In the genomic region with DNA sequence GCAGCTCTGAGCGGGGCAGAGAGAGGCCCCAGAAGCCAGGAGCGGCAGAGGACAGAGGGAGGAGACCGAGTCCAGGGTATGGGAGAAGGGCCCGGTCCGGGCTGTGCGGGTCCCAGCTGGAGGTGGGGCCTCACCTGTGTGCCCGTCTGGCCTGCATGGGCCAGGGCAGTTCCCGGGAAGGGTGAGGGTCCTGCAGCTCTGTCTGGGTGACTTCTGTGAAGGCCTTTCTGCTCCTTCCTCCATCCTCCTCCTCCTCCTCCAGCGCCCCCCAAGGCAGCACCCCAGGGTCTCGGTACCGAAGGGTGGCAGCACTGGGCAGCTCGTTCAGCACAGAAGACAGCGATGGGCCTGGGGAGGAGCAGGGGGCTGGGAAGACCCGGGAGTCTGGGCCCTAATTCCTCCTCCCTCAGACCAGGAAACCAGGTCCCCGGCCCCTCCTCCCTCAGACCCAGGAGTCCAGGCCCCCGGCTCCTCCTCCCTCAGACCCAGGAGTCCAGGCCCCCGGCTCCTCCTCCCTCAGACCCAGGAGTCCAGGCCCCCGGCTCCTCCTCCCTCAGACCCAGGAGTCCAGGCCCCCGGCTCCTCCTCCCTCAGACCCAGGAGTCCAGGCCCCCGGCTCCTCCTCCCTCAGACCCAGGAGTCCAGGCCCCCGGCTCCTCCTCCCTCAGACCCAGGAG, we compare ENCODE assay signal across 7 cellular contexts. TPM values are rescaled to one million over a fixed set of nuclear protein-coding genes. Genes with fewer than 3 reads are reported as not detected.
A peak's percentile ranks its signal among the peaks of the same experiment; 100 is the strongest.
DNase-seq lines count a peak whose midpoint lies in the region; ATAC-seq, FAIRE-seq and TF ChIP-seq lines count a peak whose summit lies in the region.
"Not testable (repeated sequence)": the region's sequence is repeated elsewhere in the genome, so short reads cannot be mapped to it uniquely, and the experiment has no call there.

No MANE protein-coding gene starts in this region.

- not testable (repeated sequence) for TF ChIP-seq RAD21 in HepG2 (CRISPR knock-in tag; IDR thresholded peaks at IDR 0.05)

- peak overlapping the region; percentile 6 for H4K8ac ChIP-seq in neuronal stem cell (ENCODE audit: low read depth, low read length)

- H3K79me1 ChIP-seq in neuronal stem cell (ENCODE audit: low read depth, low read length): not testable (repeated sequence)

- not testable (repeated sequence) for H3K36me3 ChIP-seq in PC-9 (ENCODE audit: low read depth); body of pancreas (replicated peaks in 1 of 2; ENCODE audit: insufficient read depth in 1 of 2, low read depth in 2 of 2); HepG2 (replicated peaks in 1 of 2; ENCODE audit: control insufficient read depth in 1 of 2, insufficient read depth in 2 of 2, low read length in 2 of 2)
- H3K36me3 ChIP-seq in neuronal stem cell (replicated peaks in 1 of 2; ENCODE audit: control insufficient read depth in 2 of 2, insufficient read depth in 2 of 2, low read length in 2 of 2): peaks cover 6 to 15% of the 10 kb centered on the region in 2 donors

- H4K91ac ChIP-seq in neuronal stem cell (ENCODE audit: low read depth, low read length, poor library complexity): not testable (repeated sequence)

- not testable (repeated sequence) for H2BK12ac ChIP-seq in neuronal stem cell (ENCODE audit: low read length)

- peaks cover 53% of the 10 kb centered on the region; the same call in 1 of the 2 replicates for H3F3A ChIP-seq in PC-9 (ENCODE audit: insufficient read depth, low read depth)

- H3K9me2 ChIP-seq in PC-9 (ENCODE audit: insufficient read depth): not testable (repeated sequence)

- H3K9me3 ChIP-seq in PC-9 (ENCODE audit: insufficient read depth, low read depth); body of pancreas; HepG2 (ENCODE audit: low read length); neuronal stem cell (replicated peaks in 1 of 2; ENCODE audit: control insufficient read depth in 2 of 2, insufficient read depth in 1 of 2, low read depth in 1 of 2, low read length in 2 of 2): not testable (repeated sequence)

- not testable (repeated sequence) for H3K14ac ChIP-seq in neuronal stem cell (ENCODE audit: low read length)

- not testable (repeated sequence) for TF ChIP-seq POLR2A in body of pancreas (IDR thresholded peaks at IDR 0.05); HepG2 (IDR thresholded peaks at IDR 0.05; ENCODE audit: insufficient read depth in 1 of 2, low read depth in 2 of 2, low read length in 2 of 2)

- H3K9me3 Mint-ChIP-seq in stimulated activated naive B cell treated with anti-CD40 and anti-IgM and Interleukin-4, amounts not matched to agents 10 μg/mL and 1 μg/mL and 100 μg/mL, for 72 hours: not testable (repeated sequence)

- TF ChIP-seq CTCF in D721Med (IDR thresholded peaks at IDR 0.05; ENCODE audit: insufficient read depth, missing control alignments): peak; percentile 1
- peak; percentile 40; the same call in 1 of the 2 replicates for TF ChIP-seq CTCF in PC-9 (conservative IDR thresholded peaks at IDR 0.05)
- TF ChIP-seq CTCF in body of pancreas (IDR thresholded peaks at IDR 0.05); epithelial cell of esophagus (IDR thresholded peaks at IDR 0.05; ENCODE audit: insufficient read depth, low read depth, low read length, missing control alignments); HepG2 (CRISPR knock-in tag; IDR thresholded peaks at IDR 0.05): not testable (repeated sequence)

- H4K20me1 ChIP-seq in PC-9 (ENCODE audit: insufficient read depth): peaks cover 29% of the 10 kb centered on the region
- not testable (repeated sequence) for H4K20me1 ChIP-seq in HepG2 (ENCODE audit: insufficient read depth, low read length)

- H3K4me2 ChIP-seq in PC-9: peak overlapping the region; percentile 78
- not testable (repeated sequence) for H3K4me2 ChIP-seq in HepG2 (ENCODE audit: low read depth, low read length); neuronal stem cell (ENCODE audit: insufficient read depth, low read length, poor library complexity, severe bottlenecking)

- H2BK15ac ChIP-seq in neuronal stem cell (ENCODE audit: low read length): not testable (repeated sequence)

- TF ChIP-seq EP300 in HepG2 (IDR thresholded peaks at IDR 0.05; ENCODE audit: low read depth in 2 of 2, low read length in 2 of 2); HepG2 (CRISPR knock-in tag; IDR thresholded peaks at IDR 0.05; ENCODE audit: borderline replicate concordance): not testable (repeated sequence)

- not testable (repeated sequence) for H3K79me2 ChIP-seq in PC-9 (ENCODE audit: low read depth); HepG2 (ENCODE audit: insufficient read depth, low read length)

- not testable (repeated sequence) for DNase-seq in D721Med (ENCODE audit: insufficient read length, low spot score); body of pancreas; epithelial cell of esophagus (ENCODE audit: low read depth); HepG2 (ENCODE audit: low spot score); neuronal stem cell (ENCODE audit: low spot score); stimulated activated naive B cell treated with anti-CD40 and anti-IgM and Interleukin-4, amounts not matched to agents 10 μg/mL and 1 μg/mL and 100 μg/mL, for 72 hours
- DNase-seq in PC-9: peak in 1 of 2 experiments; percentile 71

- H3K27ac ChIP-seq in PC-9 (peak overlapping the region; percentile 5; the same call in 1 of the 2 replicates), body of pancreas (peak overlapping the region in 3 of 4 donors; percentile 84 to 94 (median 89))
- H3K27ac ChIP-seq in HepG2 (ENCODE audit: extremely low read length, insufficient read depth, low read length); neuronal stem cell (replicated peaks; ENCODE audit: low read length): not testable (repeated sequence)

- not testable (repeated sequence) for H3K18ac ChIP-seq in neuronal stem cell (ENCODE audit: low read length)

- H3K9ac ChIP-seq in HepG2 (ENCODE audit: insufficient read depth, low read depth, low read length): not testable (repeated sequence)
- peak overlapping the region; percentile 44 for H3K9ac ChIP-seq in neuronal stem cell (ENCODE audit: low read depth, low read length, poor library complexity)

- not testable (repeated sequence) for H3K4ac ChIP-seq in neuronal stem cell (ENCODE audit: low read length)

- not testable (repeated sequence) for H2AFZ ChIP-seq in PC-9; HepG2 (ENCODE audit: low read length); neuronal stem cell (ENCODE audit: low read length)

- 59 to 64% methylated on average over 15 to 16 of the region's 21 CpGs for WGBS in body of pancreas, 2 donors
- WGBS in HepG2 (ENCODE audit: low lambda C conversion rate): 75% methylated on average over 6 of the region's 21 CpGs
- WGBS in neuronal stem cell (ENCODE audit: extremely low coverage in 2 of 2, insufficient read length in 2 of 2, insufficient replicate concordance in 1 of 2), 2 donors: no CpG with 5 or more reads among the region's 21 CpGs

- not testable (repeated sequence) for H3K4me3 Mint-ChIP-seq in stimulated activated naive B cell treated with anti-CD40 and anti-IgM and Interleukin-4, amounts not matched to agents 10 μg/mL and 1 μg/mL and 100 μg/mL, for 72 hours

- not testable (repeated sequence) for FAIRE-seq in D721Med (lab: Jason Lieb, UNC); HepG2 (lab: Jason Lieb, UNC)

- H2BK5ac ChIP-seq in neuronal stem cell (ENCODE audit: low read length): not testable (repeated sequence)

- H2BK120ac ChIP-seq in neuronal stem cell (ENCODE audit: low read depth, low read length): not testable (repeated sequence)

- H3K4me1 Mint-ChIP-seq in stimulated activated naive B cell treated with anti-CD40 and anti-IgM and Interleukin-4, amounts not matched to agents 10 μg/mL and 1 μg/mL and 100 μg/mL, for 72 hours: peaks cover 18 to 43% of the 10 kb centered on the region in 2 donors

- not testable (repeated sequence) for H3K27me3 ChIP-seq in PC-9 (ENCODE audit: insufficient read depth, low read depth); body of pancreas; HepG2 (ENCODE audit: control insufficient read depth in 1 of 2, insufficient read depth in 2 of 2, low read length in 2 of 2); neuronal stem cell (ENCODE audit: control insufficient read depth in 3 of 3, insufficient read depth in 3 of 3, low read depth in 1 of 3, low read length in 3 of 3)

- in situ Hi-C loops in HepG2 (cut with HindIII; ENCODE audit: extremely low pct_ligation_motif_present, low pct_unique_long_range_greater_than_20kb): not testable (repeated sequence)

- CTCF ChIA-PET in PC-9 (lab: Charles Lee): interaction anchor here (0.5 to 1.5 kb wide), 5 partner anchors 8 to 1038 kb away, joined by 3 to 10 read pairs (median 4); no protein-coding TSS in a partner anchor
- CTCF ChIA-PET in HepG2 (lab: Yijun Ruan, JAX; ENCODE audit: low intra/inter-chr PET ratio, low total read pairs): not testable (repeated sequence)

- H3K4me3 ChIP-seq in PC-9: peak overlapping the region; percentile 77
- H3K4me3 ChIP-seq in body of pancreas; HepG2 (replicated peaks in 1 of 3; ENCODE audit: insufficient read depth in 1 of 3, low read depth in 2 of 3, low read length in 3 of 3); neuronal stem cell (ENCODE audit: low read length in 2 of 2): not testable (repeated sequence)
- H3K4me3 ChIP-seq in epithelial cell of esophagus (ENCODE audit: low read length): peak overlapping the region; percentile 63

- not testable (repeated sequence) for ATAC-seq in body of pancreas; HepG2; stimulated activated naive B cell treated with anti-CD40 and anti-IgM and Interleukin-4, amounts not matched to agents 10 μg/mL and 1 μg/mL and 100 μg/mL, for 72 hours (replicated peaks)

- intact Hi-C loops in PC-9 (cut with micrococcal nuclease; ENCODE audit: unreplicated experiment): loop anchor here (1.0 kb wide), 2 partner anchors 10 to 59 kb away; no protein-coding TSS in a partner anchor
- intact Hi-C loops in body of pancreas (cut with DNase I); HepG2 (cut with micrococcal nuclease; ENCODE audit: unreplicated experiment): not testable (repeated sequence)

- H3K36me3 Mint-ChIP-seq in stimulated activated naive B cell treated with anti-CD40 and anti-IgM and Interleukin-4, amounts not matched to agents 10 μg/mL and 1 μg/mL and 100 μg/mL, for 72 hours: peaks cover 8 to 18% of the 10 kb centered on the region in 2 donors

- H2AK5ac ChIP-seq in neuronal stem cell (ENCODE audit: low read depth, low read length): peak overlapping the region; percentile 63

- peak overlapping the region; percentile 3 for H3K27ac Mint-ChIP-seq in stimulated activated naive B cell treated with anti-CD40 and anti-IgM and Interleukin-4, amounts not matched to agents 10 μg/mL and 1 μg/mL and 100 μg/mL, for 72 hours

- H3K4me1 ChIP-seq in PC-9 (replicated peaks; ENCODE audit: insufficient read depth): peaks cover 14% of the 10 kb centered on the region; the same call in 1 of the 2 replicates
- peaks cover 15% of the 10 kb centered on the region for H3K4me1 ChIP-seq in body of pancreas
- peaks cover 12% of the 10 kb centered on the region; the same call in 1 of the 2 replicates for H3K4me1 ChIP-seq in HepG2 (ENCODE audit: insufficient read depth, low read length)
- not testable (repeated sequence) for H3K4me1 ChIP-seq in neuronal stem cell (ENCODE audit: control insufficient read depth in 2 of 2, insufficient read depth in 1 of 2, low read depth in 1 of 2, low read length in 2 of 2)

- not testable (repeated sequence) for BruUV-seq in PC-9 (replicated peaks; lab: Mats Ljungman, UMichigan); HepG2 (replicated peaks; lab: Mats Ljungman, UMichigan)

- not testable (repeated sequence) for H3K23ac ChIP-seq in neuronal stem cell (ENCODE audit: low read depth, low read length, poor library complexity)

- POLR2A ChIA-PET in PC-9 (lab: Charles Lee; ENCODE audit: unreplicated experiment): interaction anchor here (1.1 to 3.3 kb wide), 2 partner anchors 13 to 17 kb away, joined by 4 to 50 read pairs; partner anchors contain the start of genes LENG1 and MBOAT7
- POLR2A ChIA-PET in HepG2 (lab: Yijun Ruan, JAX): interaction anchor here (1.0 to 1.8 kb wide), 3 partner anchors 18 to 19 kb away, joined by 3 to 11 read pairs (median 3); partner anchors contain the start of genes MBOAT7 and TSEN34

- not testable (repeated sequence) for H3K27me3 Mint-ChIP-seq in stimulated activated naive B cell treated with anti-CD40 and anti-IgM and Interleukin-4, amounts not matched to agents 10 μg/mL and 1 μg/mL and 100 μg/mL, for 72 hours

RNA-seq across cellular contexts. Expression of gene TMC4, which starts 1.1 kb away (rescaled TPM):
- total RNA-seq in PC-9 (2021) (175 and 194 TPM in 2 replicates), body of pancreas (100 to 1,000 TPM in 1 of 2 donors, 10 to 100 TPM in 1; 57.3 to 126 TPM), HepG2 (2016; rRNA removed; fragmentation: Illumina TruSeq; extraction: Trizol) (0.24 TPM in 1 of 2 replicates, not detected in the other)
- not detected in 2 replicates for total RNA-seq in HepG2 (2016; cell fraction: cytosol; rRNA removed; fragmentation: Illumina TruSeq; extraction: Trizol; ENCODE audit: low read depth)
- total RNA-seq in HepG2 (2016; cell fraction: insoluble cytoplasmic fraction; rRNA removed; fragmentation: Illumina TruSeq; extraction: Trizol): 0.15 TPM in 1 of 2 replicates, not detected in the other
- 0.41 TPM in 1 of 2 replicates, not detected in the other for total RNA-seq in HepG2 (2016; cell fraction: membrane; rRNA removed; fragmentation: Illumina TruSeq; extraction: Trizol)
- total RNA-seq in HepG2 (2016; cell fraction: nucleus; rRNA removed; fragmentation: Illumina TruSeq; extraction: Trizol): not detected in 2 replicates
- 0.13 and 0.35 TPM in 2 replicates for polyA plus RNA-seq in HepG2 (2011; rRNA removed)
- polyA plus RNA-seq in HepG2 (2011; cell fraction: cytosol; rRNA removed): 0.08 and 0.15 TPM in 2 replicates
- polyA plus RNA-seq in HepG2 (2011; cell fraction: nucleus; rRNA removed): 1.8 and 1.9 TPM in 2 replicates
- polyA plus RNA-seq in HepG2 (2012): 0.41 and 0.86 TPM in 2 replicates
- polyA plus RNA-seq in HepG2 (2016; cell fraction: cytosol; fragmentation: Illumina TruSeq; extraction: Trizol; ENCODE audit: low read depth): 0.26 TPM in 1 of 2 replicates, not detected in the other
- polyA plus RNA-seq in HepG2 (2016; cell fraction: insoluble cytoplasmic fraction; fragmentation: Illumina TruSeq; extraction: Trizol; ENCODE audit: low read depth): not detected in 2 replicates
- 0.10 and 0.50 TPM in 2 replicates for polyA plus RNA-seq in HepG2 (2016; cell fraction: membrane; fragmentation: Illumina TruSeq; extraction: Trizol; ENCODE audit: low read depth)
- 0.73 TPM in 1 of 2 replicates, not detected in the other for polyA plus RNA-seq in HepG2 (2016; cell fraction: nucleus; fragmentation: Illumina TruSeq; extraction: Trizol; ENCODE audit: insufficient read depth, low read depth)
- 0.12 and 0.35 TPM in 2 replicates for polyA minus RNA-seq in HepG2 (2011; rRNA and poly(A)+ RNA removed; ENCODE audit: low replicate concordance)
- not detected in 2 replicates for polyA minus RNA-seq in HepG2 (2011; cell fraction: cytosol; rRNA and poly(A)+ RNA removed)
- 0.87 TPM in 1 of 2 replicates, not detected in the other for polyA minus RNA-seq in HepG2 (2011; cell fraction: nucleus; rRNA and poly(A)+ RNA removed)
- 0.25 TPM for polyA plus RNA-seq in neuronal stem cell (2013, experiment 1 of 2)
- 0.36 TPM for polyA plus RNA-seq in neuronal stem cell (2013, experiment 2 of 2)

RNA-seq across cellular contexts. Expression of gene LENG1, which starts 12.4 kb away (rescaled TPM):
- total RNA-seq in PC-9 (2021) (5.0 and 6.7 TPM in 2 replicates), body of pancreas (1 to 10 TPM; 4.0 to 9.6 TPM), HepG2 (2016; rRNA removed; fragmentation: Illumina TruSeq; extraction: Trizol) (3.8 and 4.0 TPM in 2 replicates)
- 1.9 and 2.2 TPM in 2 replicates for total RNA-seq in HepG2 (2016; cell fraction: cytosol; rRNA removed; fragmentation: Illumina TruSeq; extraction: Trizol; ENCODE audit: low read depth)
- total RNA-seq in HepG2 (2016; cell fraction: insoluble cytoplasmic fraction; rRNA removed; fragmentation: Illumina TruSeq; extraction: Trizol): 4.3 and 4.8 TPM in 2 replicates
- 1.6 and 1.8 TPM in 2 replicates for total RNA-seq in HepG2 (2016; cell fraction: membrane; rRNA removed; fragmentation: Illumina TruSeq; extraction: Trizol)
- total RNA-seq in HepG2 (2016; cell fraction: nucleus; rRNA removed; fragmentation: Illumina TruSeq; extraction: Trizol): 2.2 and 2.7 TPM in 2 replicates
- polyA plus RNA-seq in HepG2 (2011; rRNA removed): 1.8 and 2.0 TPM in 2 replicates
- polyA plus RNA-seq in HepG2 (2011; cell fraction: cytosol; rRNA removed): 2.1 and 2.4 TPM in 2 replicates
- 1.8 and 2.0 TPM in 2 replicates for polyA plus RNA-seq in HepG2 (2011; cell fraction: nucleus; rRNA removed)
- 2.6 TPM in 2 replicates for polyA plus RNA-seq in HepG2 (2012)
- 1.6 TPM in 2 replicates for polyA plus RNA-seq in HepG2 (2016; cell fraction: cytosol; fragmentation: Illumina TruSeq; extraction: Trizol; ENCODE audit: low read depth)
- polyA plus RNA-seq in HepG2 (2016; cell fraction: insoluble cytoplasmic fraction; fragmentation: Illumina TruSeq; extraction: Trizol; ENCODE audit: low read depth): 4.4 and 4.9 TPM in 2 replicates
- 1.0 TPM in 2 replicates for polyA plus RNA-seq in HepG2 (2016; cell fraction: membrane; fragmentation: Illumina TruSeq; extraction: Trizol; ENCODE audit: low read depth)
- 2.7 and 3.1 TPM in 2 replicates for polyA plus RNA-seq in HepG2 (2016; cell fraction: nucleus; fragmentation: Illumina TruSeq; extraction: Trizol; ENCODE audit: insufficient read depth, low read depth)
- polyA minus RNA-seq in HepG2 (2011; rRNA and poly(A)+ RNA removed; ENCODE audit: low replicate concordance): 0.40 and 0.48 TPM in 2 replicates
- polyA minus RNA-seq in HepG2 (2011; cell fraction: cytosol; rRNA and poly(A)+ RNA removed): 0.79 and 1.1 TPM in 2 replicates
- 1.7 and 1.9 TPM in 2 replicates for polyA minus RNA-seq in HepG2 (2011; cell fraction: nucleus; rRNA and poly(A)+ RNA removed)
- 5.6 TPM for polyA plus RNA-seq in neuronal stem cell (2013, experiment 1 of 2)
- 5.8 TPM for polyA plus RNA-seq in neuronal stem cell (2013, experiment 2 of 2)

RNA-seq across cellular contexts. Expression of gene MBOAT7, which starts 17.5 kb away (rescaled TPM):
- 488 and 494 TPM in 2 replicates for total RNA-seq in PC-9 (2021)
- 10 to 100 TPM; 40.5 to 98.9 TPM for total RNA-seq in body of pancreas
- total RNA-seq in HepG2 (2016; rRNA removed; fragmentation: Illumina TruSeq; extraction: Trizol): 9.0 and 22.2 TPM in 2 replicates
- 6.0 and 7.0 TPM in 2 replicates for total RNA-seq in HepG2 (2016; cell fraction: cytosol; rRNA removed; fragmentation: Illumina TruSeq; extraction: Trizol; ENCODE audit: low read depth)
- 9.8 and 24.6 TPM in 2 replicates for total RNA-seq in HepG2 (2016; cell fraction: insoluble cytoplasmic fraction; rRNA removed; fragmentation: Illumina TruSeq; extraction: Trizol)
- total RNA-seq in HepG2 (2016; cell fraction: membrane; rRNA removed; fragmentation: Illumina TruSeq; extraction: Trizol): 10.9 and 16.4 TPM in 2 replicates
- 22.1 and 22.7 TPM in 2 replicates for total RNA-seq in HepG2 (2016; cell fraction: nucleus; rRNA removed; fragmentation: Illumina TruSeq; extraction: Trizol)
- 25.5 and 42.2 TPM in 2 replicates for polyA plus RNA-seq in HepG2 (2011; rRNA removed)
- polyA plus RNA-seq in HepG2 (2011; cell fraction: cytosol; rRNA removed): 14.0 and 19.6 TPM in 2 replicates
- polyA plus RNA-seq in HepG2 (2011; cell fraction: nucleus; rRNA removed): 62.9 and 70.0 TPM in 2 replicates
- polyA plus RNA-seq in HepG2 (2012): 26.2 and 43.9 TPM in 2 replicates
- polyA plus RNA-seq in HepG2 (2016; cell fraction: cytosol; fragmentation: Illumina TruSeq; extraction: Trizol; ENCODE audit: low read depth): 5.9 and 6.3 TPM in 2 replicates
- 14.0 and 15.8 TPM in 2 replicates for polyA plus RNA-seq in HepG2 (2016; cell fraction: insoluble cytoplasmic fraction; fragmentation: Illumina TruSeq; extraction: Trizol; ENCODE audit: low read depth)
- polyA plus RNA-seq in HepG2 (2016; cell fraction: membrane; fragmentation: Illumina TruSeq; extraction: Trizol; ENCODE audit: low read depth): 15.2 and 15.3 TPM in 2 replicates
- 55.8 and 59.3 TPM in 2 replicates for polyA plus RNA-seq in HepG2 (2016; cell fraction: nucleus; fragmentation: Illumina TruSeq; extraction: Trizol; ENCODE audit: insufficient read depth, low read depth)
- polyA minus RNA-seq in HepG2 (2011; rRNA and poly(A)+ RNA removed; ENCODE audit: low replicate concordance): 43.8 and 78.6 TPM in 2 replicates
- polyA minus RNA-seq in HepG2 (2011; cell fraction: cytosol; rRNA and poly(A)+ RNA removed): 25.2 and 27.9 TPM in 2 replicates
- polyA minus RNA-seq in HepG2 (2011; cell fraction: nucleus; rRNA and poly(A)+ RNA removed): 11.7 and 13.1 TPM in 2 replicates
- polyA plus RNA-seq in neuronal stem cell (2013, experiment 1 of 2): 76.6 TPM
- polyA plus RNA-seq in neuronal stem cell (2013, experiment 2 of 2): 77.6 TPM

RNA-seq across cellular contexts. Expression of gene TSEN34, which starts 19.2 kb away (rescaled TPM):
- total RNA-seq in PC-9 (2021) (134 and 162 TPM in 2 replicates), body of pancreas (10 to 100 TPM; 33.9 to 56.6 TPM), HepG2 (2016; rRNA removed; fragmentation: Illumina TruSeq; extraction: Trizol) (64.8 and 65.4 TPM in 2 replicates)
- total RNA-seq in HepG2 (2016; cell fraction: cytosol; rRNA removed; fragmentation: Illumina TruSeq; extraction: Trizol; ENCODE audit: low read depth): 15.4 and 16.0 TPM in 2 replicates
- 63.3 and 68.4 TPM in 2 replicates for total RNA-seq in HepG2 (2016; cell fraction: insoluble cytoplasmic fraction; rRNA removed; fragmentation: Illumina TruSeq; extraction: Trizol)
- total RNA-seq in HepG2 (2016; cell fraction: membrane; rRNA removed; fragmentation: Illumina TruSeq; extraction: Trizol): 33.2 and 37.1 TPM in 2 replicates
- 20.1 and 23.9 TPM in 2 replicates for total RNA-seq in HepG2 (2016; cell fraction: nucleus; rRNA removed; fragmentation: Illumina TruSeq; extraction: Trizol)
- 55.1 and 62.6 TPM in 2 replicates for polyA plus RNA-seq in HepG2 (2011; rRNA removed)
- 64.8 and 96.9 TPM in 2 replicates for polyA plus RNA-seq in HepG2 (2011; cell fraction: cytosol; rRNA removed)
- polyA plus RNA-seq in HepG2 (2011; cell fraction: nucleus; rRNA removed): 39.4 and 39.7 TPM in 2 replicates
- 36.9 and 37.0 TPM in 2 replicates for polyA plus RNA-seq in HepG2 (2012)
- 19.8 and 21.5 TPM in 2 replicates for polyA plus RNA-seq in HepG2 (2016; cell fraction: cytosol; fragmentation: Illumina TruSeq; extraction: Trizol; ENCODE audit: low read depth)
- polyA plus RNA-seq in HepG2 (2016; cell fraction: insoluble cytoplasmic fraction; fragmentation: Illumina TruSeq; extraction: Trizol; ENCODE audit: low read depth): 66.3 and 66.4 TPM in 2 replicates
- polyA plus RNA-seq in HepG2 (2016; cell fraction: membrane; fragmentation: Illumina TruSeq; extraction: Trizol; ENCODE audit: low read depth): 28.2 and 30.6 TPM in 2 replicates
- 31.1 and 43.4 TPM in 2 replicates for polyA plus RNA-seq in HepG2 (2016; cell fraction: nucleus; fragmentation: Illumina TruSeq; extraction: Trizol; ENCODE audit: insufficient read depth, low read depth)
- 43.3 and 70.9 TPM in 2 replicates for polyA minus RNA-seq in HepG2 (2011; rRNA and poly(A)+ RNA removed; ENCODE audit: low replicate concordance)
- polyA minus RNA-seq in HepG2 (2011; cell fraction: cytosol; rRNA and poly(A)+ RNA removed): 29.5 and 30.6 TPM in 2 replicates
- 10.3 and 10.7 TPM in 2 replicates for polyA minus RNA-seq in HepG2 (2011; cell fraction: nucleus; rRNA and poly(A)+ RNA removed)
- 39.4 TPM for polyA plus RNA-seq in neuronal stem cell (2013, experiment 1 of 2)
- 39.2 TPM for polyA plus RNA-seq in neuronal stem cell (2013, experiment 2 of 2)

RNA-seq across cellular contexts. Expression of gene RPS9, which starts 28.8 kb away (rescaled TPM):
- total RNA-seq in PC-9 (2021) (1,266 and 1,888 TPM in 2 replicates), body of pancreas (1,000 to 10,000 TPM; 1,319 to 1,729 TPM), HepG2 (2016; rRNA removed; fragmentation: Illumina TruSeq; extraction: Trizol) (1,411 and 1,450 TPM in 2 replicates)
- total RNA-seq in HepG2 (2016; cell fraction: cytosol; rRNA removed; fragmentation: Illumina TruSeq; extraction: Trizol; ENCODE audit: low read depth): 1,847 and 2,095 TPM in 2 replicates
- 1,493 and 1,495 TPM in 2 replicates for total RNA-seq in HepG2 (2016; cell fraction: insoluble cytoplasmic fraction; rRNA removed; fragmentation: Illumina TruSeq; extraction: Trizol)
- 2,859 and 2,975 TPM in 2 replicates for total RNA-seq in HepG2 (2016; cell fraction: membrane; rRNA removed; fragmentation: Illumina TruSeq; extraction: Trizol)
- 574 and 605 TPM in 2 replicates for total RNA-seq in HepG2 (2016; cell fraction: nucleus; rRNA removed; fragmentation: Illumina TruSeq; extraction: Trizol)
- polyA plus RNA-seq in HepG2 (2011; rRNA removed): 2,903 and 3,161 TPM in 2 replicates
- 3,446 and 4,669 TPM in 2 replicates for polyA plus RNA-seq in HepG2 (2011; cell fraction: cytosol; rRNA removed)
- 1,154 and 1,198 TPM in 2 replicates for polyA plus RNA-seq in HepG2 (2011; cell fraction: nucleus; rRNA removed)
- 2,294 and 3,529 TPM in 2 replicates for polyA plus RNA-seq in HepG2 (2012)
- polyA plus RNA-seq in HepG2 (2016; cell fraction: cytosol; fragmentation: Illumina TruSeq; extraction: Trizol; ENCODE audit: low read depth): 2,882 and 3,077 TPM in 2 replicates
- 1,450 and 1,632 TPM in 2 replicates for polyA plus RNA-seq in HepG2 (2016; cell fraction: insoluble cytoplasmic fraction; fragmentation: Illumina TruSeq; extraction: Trizol; ENCODE audit: low read depth)
- 3,325 and 3,445 TPM in 2 replicates for polyA plus RNA-seq in HepG2 (2016; cell fraction: membrane; fragmentation: Illumina TruSeq; extraction: Trizol; ENCODE audit: low read depth)
- polyA plus RNA-seq in HepG2 (2016; cell fraction: nucleus; fragmentation: Illumina TruSeq; extraction: Trizol; ENCODE audit: insufficient read depth, low read depth): 1,079 and 1,215 TPM in 2 replicates
- 647 and 719 TPM in 2 replicates for polyA minus RNA-seq in HepG2 (2011; rRNA and poly(A)+ RNA removed; ENCODE audit: low replicate concordance)
- polyA minus RNA-seq in HepG2 (2011; cell fraction: cytosol; rRNA and poly(A)+ RNA removed): 352 and 390 TPM in 2 replicates
- 215 and 249 TPM in 2 replicates for polyA minus RNA-seq in HepG2 (2011; cell fraction: nucleus; rRNA and poly(A)+ RNA removed)
- 2,591 TPM for polyA plus RNA-seq in neuronal stem cell (2013, experiment 1 of 2)
- 2,507 TPM for polyA plus RNA-seq in neuronal stem cell (2013, experiment 2 of 2)

Comparison
In these comparisons a context has a peak if more than half of its experiments do, and no peak if none do; other contexts are left out.
1. RNA of gene TMC4, which starts 1.1 kb away (total RNA-seq): 175 to 194 TPM in PC-9 and 57.3 to 126 TPM in body of pancreas; 0.15 to 0.41 TPM in HepG2; every median in the first group is over 10 times any median in the second.